9 cellular contexts compared by ENCODE assay signal in the genomic region with DNA sequence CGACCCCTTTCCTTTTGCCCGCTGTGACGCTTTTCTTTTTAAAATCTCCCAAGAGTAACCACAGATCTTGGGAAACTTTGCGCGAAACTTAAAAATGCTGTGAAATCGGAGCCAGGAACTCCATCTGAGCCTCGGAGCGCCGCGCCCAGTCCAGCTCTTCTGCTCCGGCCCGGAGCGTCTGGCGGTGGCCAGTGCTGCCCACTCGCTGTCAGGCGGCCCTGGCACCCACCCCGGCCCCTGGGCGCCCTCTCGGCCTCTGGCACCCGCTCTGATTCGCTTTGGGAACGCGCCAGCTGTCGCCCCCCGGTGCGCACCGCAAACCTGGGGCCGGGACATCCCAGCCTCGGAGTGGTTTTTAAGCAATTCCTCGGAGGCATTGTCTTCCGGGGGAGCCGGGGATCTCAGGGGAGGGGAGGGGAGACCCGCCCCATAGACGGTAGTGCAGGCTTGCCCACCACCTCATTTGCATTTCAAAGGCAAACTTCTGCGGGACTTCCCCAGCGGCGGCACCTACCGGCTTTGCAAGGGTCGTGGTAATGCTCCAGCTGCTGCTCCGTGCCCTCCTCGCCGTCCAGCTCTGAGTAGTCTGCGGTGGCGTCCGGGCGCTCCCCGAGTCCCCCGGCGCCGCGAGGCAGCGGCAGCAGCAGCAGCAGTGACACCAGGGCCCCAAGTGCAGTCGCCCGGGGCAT. TPM values are rescaled to one million over a fixed set of nuclear protein-coding genes. Genes with fewer than 3 reads are reported as not detected.
DNase-seq lines count a peak whose midpoint lies in the region; ATAC-seq lines count a peak whose summit lies in the region.
"Had no signal": no experiment of that assay in that cellular context is flagged by ENCODE, and none has a peak within 500 bp of the region (broad histone marks: within the 10 kb centered on the region; RNA-seq: fewer than 3 reads in every experiment).

No MANE protein-coding gene starts in this region.

- H3K27ac Mint-ChIP-seq in T-helper 1 cell treated with Interleukin-12 subunit alpha and Interleukin-12 subunit beta and Interleukin-4 antibody, amounts not matched to agents 30 μg/mL and 1 μg/mL, for 36 hours: no peak overlapping the region

- H3K9ac ChIP-seq in mucosa of stomach (ENCODE audit: low read length): no peak overlapping the region

- H3K27ac ChIP-seq in effector memory CD4-positive, alpha-beta T cell (ENCODE audit: insufficient read depth, low read length, poor library complexity, severe bottlenecking): no peak overlapping the region

- H3K4me3 ChIP-seq in effector memory CD4-positive, alpha-beta T cell (ENCODE audit: insufficient read depth, low read depth, low read length, poor library complexity, severe bottlenecking): peak overlapping the region; percentile 66
- peak overlapping the region; percentile 33 for H3K4me3 ChIP-seq in mucosa of stomach (ENCODE audit: low read length)

- peaks cover 3% of the 10 kb centered on the region for H3K36me3 Mint-ChIP-seq in T-helper 1 cell treated with Interleukin-12 subunit alpha and Interleukin-12 subunit beta and Interleukin-4 antibody, amounts not matched to agents 30 μg/mL and 1 μg/mL, for 36 hours (ENCODE audit: low read depth)

- no peaks in the 10 kb centered on the region for H3K9me3 ChIP-seq in effector memory CD4-positive, alpha-beta T cell (ENCODE audit: control insufficient read depth, low read length)
- H3K9me3 ChIP-seq in mucosa of stomach (ENCODE audit: control insufficient read depth, low read length): no peaks in the 10 kb centered on the region
- H3K9me3 ChIP-seq: adrenal gland had no signal

- H3K27me3 Mint-ChIP-seq in T-helper 1 cell treated with Interleukin-12 subunit alpha and Interleukin-12 subunit beta and Interleukin-4 antibody, amounts not matched to agents 30 μg/mL and 1 μg/mL, for 36 hours (ENCODE audit: low read depth): peaks cover 58% of the 10 kb centered on the region

- ATAC-seq in GM18498 (IDR thresholded peaks at IDR 0.05; ENCODE audit: unreplicated experiment) (peak; percentile 42), HG02571 (IDR thresholded peaks at IDR 0.05; ENCODE audit: unreplicated experiment) (peak; percentile 39)

- no peaks in the 10 kb centered on the region for H3K36me3 ChIP-seq in effector memory CD4-positive, alpha-beta T cell (ENCODE audit: control insufficient read depth, insufficient read depth, low read length)
- no peaks in the 10 kb centered on the region for H3K36me3 ChIP-seq in mucosa of stomach (ENCODE audit: control insufficient read depth, insufficient read depth, low read length)
- H3K36me3 ChIP-seq: adrenal gland had no signal

- H3K27me3 ChIP-seq in effector memory CD4-positive, alpha-beta T cell (replicated peaks; ENCODE audit: control insufficient read depth, insufficient read depth, low read length, poor library complexity, severe bottlenecking): peaks cover 11% of the 10 kb centered on the region
- H3K27me3 ChIP-seq in mucosa of stomach (ENCODE audit: control insufficient read depth, insufficient read depth, low read length): peaks cover 24% of the 10 kb centered on the region
- H3K27me3 ChIP-seq: adrenal gland had no signal

- no peaks in the 10 kb centered on the region for H3K9me3 Mint-ChIP-seq in T-helper 1 cell treated with Interleukin-12 subunit alpha and Interleukin-12 subunit beta and Interleukin-4 antibody, amounts not matched to agents 30 μg/mL and 1 μg/mL, for 36 hours

- peak overlapping the region; percentile 64 for H3K4me3 Mint-ChIP-seq in T-helper 1 cell treated with Interleukin-12 subunit alpha and Interleukin-12 subunit beta and Interleukin-4 antibody, amounts not matched to agents 30 μg/mL and 1 μg/mL, for 36 hours

- DNase-seq in effector memory CD4-positive, alpha-beta T cell: peak; percentile 15 to 42 (median 23)
- DNase-seq in NCI-H1092 treated with DMSO at 0.1 percent for 48 hours (lab: John Stamatoyannopoulos, UW) (no peak), cortex of kidney (lab: John Stamatoyannopoulos, UW) (no peak), ureter (ENCODE audit: low spot score) (no peak)

- peaks cover 18% of the 10 kb centered on the region for H3K4me1 ChIP-seq in effector memory CD4-positive, alpha-beta T cell (ENCODE audit: control insufficient read depth, insufficient read depth, low read length, poor library complexity, severe bottlenecking)
- H3K4me1 ChIP-seq in mucosa of stomach (ENCODE audit: control insufficient read depth, insufficient read depth, low read length): peaks cover 18% of the 10 kb centered on the region

- peaks cover 19% of the 10 kb centered on the region for H3K4me1 Mint-ChIP-seq in T-helper 1 cell treated with Interleukin-12 subunit alpha and Interleukin-12 subunit beta and Interleukin-4 antibody, amounts not matched to agents 30 μg/mL and 1 μg/mL, for 36 hours (ENCODE audit: low read depth)

RNA-seq across cellular contexts. Expression of a gene that starts 0.6 kb away (rescaled TPM):
- 0.96 TPM for total RNA-seq in ureter

Comparison
In these comparisons a context has a peak if more than half of its experiments do, and no peak if none do; other contexts are left out.
1. DNase-seq: peak in effector memory CD4-positive, alpha-beta T cell (3 of 3); none in NCI-H1092 treated with DMSO at 0.1 percent for 48 hours (single experiment), cortex of kidney (single experiment) and ureter (single experiment).